Comparison of ENCODE assay signal across 5 cellular contexts in the genomic region with DNA sequence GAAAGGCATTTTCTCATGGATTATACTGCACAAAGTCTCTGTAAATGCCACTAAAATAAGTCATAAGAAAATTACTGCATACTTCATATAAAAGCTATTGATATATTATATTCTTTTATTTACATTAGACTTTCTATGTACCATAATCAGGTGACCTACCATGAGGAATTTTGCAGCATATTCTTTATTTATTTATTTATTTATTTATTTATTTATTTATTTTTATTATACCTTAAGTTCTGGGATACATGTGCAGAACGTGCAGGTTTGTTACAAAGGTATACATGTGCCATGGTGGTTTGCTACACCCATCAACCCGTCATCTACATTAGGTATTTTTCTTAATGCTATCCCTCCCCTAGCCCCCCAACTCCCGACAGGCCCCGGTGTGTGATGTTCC.
DNase-seq lines count a peak whose midpoint lies in the region; ATAC-seq, FAIRE-seq and TF ChIP-seq lines count a peak whose summit lies in the region.
"Not testable (repeated sequence)": the region's sequence is repeated elsewhere in the genome, so short reads cannot be mapped to it uniquely, and the experiment has no call there.

No MANE protein-coding gene starts in this region.

- H3K27ac Mint-ChIP-seq in nephron progenitor cell (peak overlapping the region; percentile 54), progenitor cell of endocrine pancreas (peak overlapping the region; percentile 62)

- H3K4me1 ChIP-seq in A549: 0 out of 3 replicates have a peak, but pooled peaks cover 11% of the 10 kb centered on the region
- H3K4me1 ChIP-seq in HEK293 (ENCODE audit: control insufficient read depth, insufficient read depth, low read length); smooth muscle cell (ENCODE audit: low read depth): not testable (repeated sequence)

- peaks cover 25% of the 10 kb centered on the region for H3K4me1 Mint-ChIP-seq in nephron progenitor cell
- H3K4me1 Mint-ChIP-seq in progenitor cell of endocrine pancreas (ENCODE audit: low read depth): not testable (repeated sequence)

- H3K9me3 Mint-ChIP-seq in nephron progenitor cell: peaks cover 27% of the 10 kb centered on the region
- not testable (repeated sequence) for H3K9me3 Mint-ChIP-seq in progenitor cell of endocrine pancreas (ENCODE audit: low read depth)

- POLR2A ChIA-PET in A549 (lab: Yijun Ruan, JAX); HEK293 (lab: Yijun Ruan, JAX): not testable (repeated sequence)

- TF ChIP-seq EP300 in A549 (IDR thresholded peaks at IDR 0.05): not testable (repeated sequence)

- H3K79me2 ChIP-seq in smooth muscle cell (ENCODE audit: low read depth): not testable (repeated sequence)

- H3K4me2 ChIP-seq in A549, smooth muscle cell: not testable (repeated sequence)

- not testable (repeated sequence) for ATAC-seq in A549

- H3K4me3 Mint-ChIP-seq in nephron progenitor cell; progenitor cell of endocrine pancreas (ENCODE audit: low read depth): not testable (repeated sequence)

- not testable (repeated sequence) for H3K4me3 ChIP-seq in A549; HEK293 (ENCODE audit: low read depth, low read length); smooth muscle cell

- 71% methylated on average over 4 of the region's 4 CpGs for WGBS in A549 (ENCODE audit: missing lambda C conversion rate)
- WGBS in smooth muscle cell (ENCODE audit: low lambda C conversion rate): 89% methylated on average over 4 of the region's 4 CpGs

- not testable (repeated sequence) for TF ChIP-seq RAD21 in A549 (conservative IDR thresholded peaks at IDR 0.05 in 1 of 2, IDR thresholded peaks at IDR 0.05 in 1 of 2)

- not testable (repeated sequence) for H3K9me3 ChIP-seq in A549; HEK293 (ENCODE audit: control insufficient read depth, insufficient read depth, low read depth, low read length); smooth muscle cell (replicated peaks; ENCODE audit: low read depth)

- not testable (repeated sequence) for H3K36me3 ChIP-seq in HEK293 (ENCODE audit: control insufficient read depth in 2 of 2, insufficient read depth in 1 of 2, low read length in 2 of 2); smooth muscle cell (ENCODE audit: low read depth)

- not testable (repeated sequence) for H3K27me3 ChIP-seq in smooth muscle cell (ENCODE audit: low read depth)

- DNase-seq in A549 (ENCODE audit: low read depth in 1 of 2, low spot score in 1 of 2); nephron progenitor cell; progenitor cell of endocrine pancreas (ENCODE audit: low spot score, unreplicated experiment); smooth muscle cell (lab: John Stamatoyannopoulos, UW; ENCODE audit: unreplicated experiment): not testable (repeated sequence)

- CTCF ChIA-PET in A549 (lab: Yijun Ruan, JAX); HEK293 (lab: Yijun Ruan, JAX): not testable (repeated sequence)

- H3F3A ChIP-seq in smooth muscle cell (ENCODE audit: low read depth): not testable (repeated sequence)

- not testable (repeated sequence) for TF ChIP-seq POLR2A in A549 (IDR thresholded peaks at IDR 0.05; ENCODE audit: low read length)

- TF ChIP-seq CTCF in A549 (IDR thresholded peaks at IDR 0.05); HEK293 (tag by site-specific recombination; IDR thresholded peaks at IDR 0.05); nephron progenitor cell (IDR thresholded peaks at IDR 0.05); progenitor cell of endocrine pancreas (IDR thresholded peaks at IDR 0.05; ENCODE audit: unreplicated experiment); smooth muscle cell (IDR thresholded peaks at IDR 0.05; ENCODE audit: borderline replicate concordance, insufficient read depth, poor library complexity, severe bottlenecking): not testable (repeated sequence)

- not testable (repeated sequence) for H3K9ac ChIP-seq in smooth muscle cell (ENCODE audit: low read depth)

- H3K36me3 Mint-ChIP-seq in nephron progenitor cell (ENCODE audit: low read depth); progenitor cell of endocrine pancreas (ENCODE audit: insufficient read depth): not testable (repeated sequence)

- H3K27ac ChIP-seq in A549; HEK293 (ENCODE audit: extremely low read depth, low read depth, low read length): not testable (repeated sequence)
- H3K27ac ChIP-seq in smooth muscle cell (ENCODE audit: low read depth): peak overlapping the region; percentile 81

- H3K27me3 Mint-ChIP-seq in nephron progenitor cell (ENCODE audit: low read depth, poor library complexity); progenitor cell of endocrine pancreas: not testable (repeated sequence)

- H2AFZ ChIP-seq in smooth muscle cell (ENCODE audit: low read depth): not testable (repeated sequence)

- not testable (repeated sequence) for H4K20me1 ChIP-seq in smooth muscle cell (ENCODE audit: low read depth)

- FAIRE-seq in A549 (lab: Jason Lieb, UNC): not testable (repeated sequence)

TF ChIP-seq in A549, 52 proteins besides CTCF, POLR2A, EP300 and RAD21:
- TF ChIP-seq ZC3H11A (IDR thresholded peaks at IDR 0.05): peak; percentile 71

TF ChIP-seq in HEK293, 187 proteins besides CTCF, POLR2A, EP300 and RAD21 (continues in another document):
- peak; percentile 61 for TF ChIP-seq ZNF426 (tag by site-specific recombination; IDR thresholded peaks at IDR 0.05)
- peak; percentile 25; the same call in 1 of the 2 replicates for TF ChIP-seq ZNF623 (tag by site-specific recombination; IDR thresholded peaks at IDR 0.05)
- TF ChIP-seq ZNF140 (tag by site-specific recombination; IDR thresholded peaks at IDR 0.05): 0 out of 2 replicates have a peak, but pooled peaks have one; percentile 12
- peak; percentile 54; the same call in 1 of the 2 replicates for TF ChIP-seq ZNF433 (tag by site-specific recombination; IDR thresholded peaks at IDR 0.05; ENCODE audit: low read depth)
- peak; percentile 63; the same call in 1 of the 2 replicates for TF ChIP-seq ZNF394 (tag by site-specific recombination; IDR thresholded peaks at IDR 0.05; ENCODE audit: borderline replicate concordance)
- TF ChIP-seq, protein P1, sequence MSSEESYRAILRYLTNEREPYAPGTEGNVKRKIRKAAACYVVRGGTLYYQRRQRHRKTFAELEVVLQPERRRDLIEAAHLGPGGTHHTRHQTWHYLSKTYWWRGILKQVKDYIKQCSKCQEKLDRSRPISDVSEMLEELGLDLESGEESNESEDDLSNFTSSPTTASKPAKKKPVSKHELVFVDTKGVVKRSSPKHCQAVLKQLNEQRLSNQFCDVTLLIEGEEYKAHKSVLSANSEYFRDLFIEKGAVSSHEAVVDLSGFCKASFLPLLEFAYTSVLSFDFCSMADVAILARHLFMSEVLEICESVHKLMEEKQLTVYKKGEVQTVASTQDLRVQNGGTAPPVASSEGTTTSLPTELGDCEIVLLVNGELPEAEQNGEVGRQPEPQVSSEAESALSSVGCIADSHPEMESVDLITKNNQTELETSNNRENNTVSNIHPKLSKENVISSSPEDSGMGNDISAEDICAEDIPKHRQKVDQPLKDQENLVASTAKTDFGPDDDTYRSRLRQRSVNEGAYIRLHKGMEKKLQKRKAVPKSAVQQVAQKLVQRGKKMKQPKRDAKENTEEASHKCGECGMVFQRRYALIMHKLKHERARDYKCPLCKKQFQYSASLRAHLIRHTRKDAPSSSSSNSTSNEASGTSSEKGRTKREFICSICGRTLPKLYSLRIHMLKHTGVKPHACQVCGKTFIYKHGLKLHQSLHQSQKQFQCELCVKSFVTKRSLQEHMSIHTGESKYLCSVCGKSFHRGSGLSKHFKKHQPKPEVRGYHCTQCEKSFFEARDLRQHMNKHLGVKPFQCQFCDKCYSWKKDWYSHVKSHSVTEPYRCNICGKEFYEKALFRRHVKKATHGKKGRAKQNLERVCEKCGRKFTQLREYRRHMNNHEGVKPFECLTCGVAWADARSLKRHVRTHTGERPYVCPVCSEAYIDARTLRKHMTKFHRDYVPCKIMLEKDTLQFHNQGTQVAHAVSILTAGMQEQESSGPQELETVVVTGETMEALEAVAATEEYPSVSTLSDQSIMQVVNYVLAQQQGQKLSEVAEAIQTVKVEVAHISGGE (tag by site-specific recombination; conservative IDR thresholded peaks at IDR 0.05; ENCODE audit: low read depth): peak; percentile 52; the same call in 1 of the 2 replicates
- peak; percentile 57 for TF ChIP-seq ZNF555 (tag by site-specific recombination; conservative IDR thresholded peaks at IDR 0.05)
